Comparison of ENCODE assay signal across 25 cellular contexts in genomic region chr12:132311201-132311915, GRCh38. TPM values are rescaled to one million over a fixed set of nuclear protein-coding genes. Genes with fewer than 3 reads are reported as not detected.
DNase-seq lines count a peak whose midpoint lies in the region; ATAC-seq and TF ChIP-seq lines count a peak whose summit lies in the region.
"Had no signal": no experiment of that assay in that cellular context is flagged by ENCODE, and none has a peak within 500 bp of the region (broad histone marks: within the 10 kb centered on the region; RNA-seq: fewer than 3 reads in every experiment).

No MANE protein-coding gene starts in this region.

- H3K36me3 ChIP-seq in HEK293 (ENCODE audit: control insufficient read depth in 2 of 2, insufficient read depth in 1 of 2, low read length in 2 of 2) (no peaks in the 10 kb centered on the region), lower lobe of right lung (no peaks in the 10 kb centered on the region), HAP-1 (replicated peaks) (no peaks in the 10 kb centered on the region)

- H3K9me3 ChIP-seq in HEK293 (ENCODE audit: control insufficient read depth, insufficient read depth, low read depth, low read length) (no peaks in the 10 kb centered on the region), lower lobe of right lung (peaks cover 7% of the 10 kb centered on the region), HAP-1 (no peaks in the 10 kb centered on the region)

- CTCF ChIA-PET in HEK293 (lab: Yijun Ruan, JAX) = no interaction called here

- POLR2A ChIA-PET in HEK293 (lab: Yijun Ruan, JAX) = no interaction called here

- peak; percentile 9 for DNase-seq in DMS53 (lab: John Stamatoyannopoulos, UW)
- DNase-seq in DMS53 treated with DMSO at 0.1 percent for 48 hours (lab: John Stamatoyannopoulos, UW; ENCODE audit: unreplicated experiment) = no peak
- DNase-seq in lower lobe of right lung = peak; percentile 20
- DNase-seq in HAP-1 (ENCODE audit: low spot score in 2 of 2) = no peak
- no peak for DNase-seq in GM19238 (ENCODE audit: insufficient read length, low spot score)
- no peak for DNase-seq in OCI-M1 (lab: John Stamatoyannopoulos, UW)
- DNase-seq: Calu3, GM23248, H7, HFFc6, Kasumi-1, NCI-H1105, NCI-H1436 treated with DMSO at 0.1 percent for 48 hours, NCI-H187 treated with DMSO at 0.1 percent for 48 hours, NCI-H524, NCI-H774, PC-3, SHP77 had no signal

- TF ChIP-seq CTCF in HEK293 (tag by site-specific recombination; IDR thresholded peaks at IDR 0.05) (no peak), lower lobe of right lung (IDR thresholded peaks at IDR 0.05) (no peak)

- in situ Hi-C loops in HAP-1 (cut with MboI; ENCODE audit: low sequenced_read_pairs) = no loop called here

- intact Hi-C loops in lower lobe of right lung (cut with DNase I) = no loop called here

- H3K4me1 ChIP-seq in HEK293 (ENCODE audit: control insufficient read depth, insufficient read depth, low read length) = no peaks in the 10 kb centered on the region
- H3K4me1 ChIP-seq in lower lobe of right lung = no peaks in the 10 kb centered on the region
- H3K4me1 ChIP-seq in HAP-1 = no peaks in the 10 kb centered on the region

- H3K27ac ChIP-seq in HEK293 (ENCODE audit: extremely low read depth, low read depth, low read length) (no peak overlapping the region), lower lobe of right lung (no peak overlapping the region), temporal lobe (ENCODE audit: low read depth, low read length) (peak overlapping the region; percentile 44)
- H3K27ac ChIP-seq: 22Rv1, GM23248 had no signal

- H3K4me3 ChIP-seq in HEK293 (ENCODE audit: low read depth, low read length) (no peak overlapping the region), lower lobe of right lung (no peak overlapping the region), HAP-1 (no peak overlapping the region)
- H3K4me3 ChIP-seq: GM23248 had no signal

- H3K27me3 ChIP-seq in lower lobe of right lung (ENCODE audit: low read depth) (peaks cover 14% of the 10 kb centered on the region), HAP-1 (ENCODE audit: low read depth) (no peaks in the 10 kb centered on the region; the same call in 1 of the 2 replicates)

- ATAC-seq in lower lobe of right lung = no peak
- ATAC-seq: HepG2, PC-3 had no signal

TF ChIP-seq in HEK293, 187 proteins besides CTCF, POLR2A, EP300 and RAD21:
- TF ChIP-seq KLF17 (tag by site-specific recombination; IDR thresholded peaks at IDR 0.05) (no peak), ZNF26 (tag by site-specific recombination; IDR thresholded peaks at IDR 0.05) (peak; percentile 97), RBAK (tag by site-specific recombination; IDR thresholded peaks at IDR 0.05) (no peak)
TF ChIP-seq in HEK293: peak in this region for 1.

RNA-seq across cellular contexts. Expression of gene GALNT9, which starts 18.0 kb away (rescaled TPM):
- total RNA-seq in lower lobe of right lung (not detected), temporal lobe (5.4 TPM)
- total RNA-seq: HFFc6, HT1080, M059J, SK-MEL-5 had no signal

Comparison
In these comparisons a context has a peak if more than half of its experiments do, and no peak if none do; other contexts are left out.
1. DNase-seq: peak in DMS53 (single experiment) and lower lobe of right lung (single experiment); none in DMS53 treated with DMSO at 0.1 percent for 48 hours (single experiment), HAP-1 (0 of 2), GM19238 (single experiment) and OCI-M1 (single experiment).